ENCODE assay signal across 8 cellular contexts in the genomic region with DNA sequence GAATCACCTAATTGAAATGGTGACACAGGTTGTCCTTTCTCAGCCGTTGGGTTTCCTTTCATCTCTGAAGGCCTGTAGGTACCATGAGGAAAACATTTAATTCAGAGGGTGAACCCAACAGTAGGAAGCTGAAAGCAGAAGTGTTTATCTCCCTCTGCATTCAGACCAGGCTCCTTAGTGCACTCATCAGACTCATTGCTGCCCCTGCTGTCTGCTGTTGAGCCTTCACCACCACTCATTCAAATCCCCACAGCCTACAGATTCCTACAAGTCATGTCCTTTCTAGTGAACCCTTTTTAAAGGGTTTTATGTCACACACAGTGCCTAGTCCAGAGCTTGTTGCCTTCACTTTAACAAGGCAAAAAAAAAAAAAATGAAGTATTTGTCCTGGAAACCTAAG. TPM values are rescaled to one million over a fixed set of nuclear protein-coding genes. Genes with fewer than 3 reads are reported as not detected.
DNase-seq lines count a peak whose midpoint lies in the region; ATAC-seq, FAIRE-seq and TF ChIP-seq lines count a peak whose summit lies in the region.

No MANE protein-coding gene starts in this region.

- no peak overlapping the region for H3K27ac ChIP-seq in lung (ENCODE audit: low read depth in 1 of 2, low read length in 1 of 2)

- H3K4me3 ChIP-seq in lung = no peak overlapping the region

- peaks cover 6 to 18% of the 10 kb centered on the region in 2 donors for H3K36me3 ChIP-seq in lung (ENCODE audit: control insufficient read depth in 2 of 2, insufficient read depth in 2 of 2, low read length in 2 of 2)

- peak; percentile 89 to 90 for DNase-seq in AML-193 (lab: John Stamatoyannopoulos, UW)
- DNase-seq in GM12892 (ENCODE audit: insufficient read length) = peak; percentile 21
- peak; percentile 78 for DNase-seq in MV-4-11 (lab: John Stamatoyannopoulos, UW)
- DNase-seq in amniotic epithelial cell (ENCODE audit: low read depth) = peak; percentile 27
- no peak for DNase-seq in lung (ENCODE audit: low spot score)
- no peak for DNase-seq in COR-L47 (lab: John Stamatoyannopoulos, UW)
- no peak for DNase-seq in posterior vena cava (ENCODE audit: low spot score)

- WGBS in lung, 2 donors = 17 to 29% methylated on average over 1 of the region's 1 CpG

- no peaks in the 10 kb centered on the region for H3K4me1 ChIP-seq in lung (ENCODE audit: control insufficient read depth in 2 of 2, insufficient read depth in 2 of 2, low read length in 2 of 2)

- peak; percentile 95 for FAIRE-seq in GM12892 (lab: Jason Lieb, UNC)

- intact Hi-C loops in posterior vena cava (cut with DNase I) = no loop called here

- no peak for TF ChIP-seq CTCF in lung (IDR thresholded peaks at IDR 0.05; ENCODE audit: control extremely low read depth, extremely low read depth)

- no peaks in the 10 kb centered on the region for H3K27me3 ChIP-seq in lung (ENCODE audit: control insufficient read depth, insufficient read depth)

- no peaks in the 10 kb centered on the region for H3K9me3 ChIP-seq in lung (ENCODE audit: control insufficient read depth in 2 of 2, insufficient read depth in 1 of 2, low read length in 1 of 2)

- TF ChIP-seq POLR2A in GM12892 (IDR thresholded peaks at IDR 0.05; ENCODE audit: low read depth, low read length) = no peak

- ATAC-seq in HG02642 (IDR thresholded peaks at IDR 0.05; ENCODE audit: poor library complexity, unreplicated experiment) = peak; percentile 90
- ATAC-seq in lung (ENCODE audit: insufficient read depth, low FRiP score) = peak; percentile 69

RNA-seq across cellular contexts. Expression of a gene that starts 13.4 kb away (rescaled TPM):
- polyA plus RNA-seq in GM12892 (2012; ENCODE audit: missing spikeins) = 19.4 TPM
- total RNA-seq in lung = 10 to 100 TPM; 24.1 to 58.8 TPM
- 10 to 100 TPM in 1 of 2 donors, 1 to 10 TPM in 1; 8.8 to 13.5 TPM for polyA plus RNA-seq in lung
- 10 to 100 TPM; 26.6 to 28.6 TPM for total RNA-seq in posterior vena cava

RNA-seq across cellular contexts. Expression of a gene that starts 13.5 kb away (rescaled TPM):
- polyA plus RNA-seq in GM12892 (2012; ENCODE audit: missing spikeins) = 0.13 TPM
- total RNA-seq in lung = under 1 TPM; 0.12 to 0.60 TPM
- under 1 TPM; 0.04 to 0.06 TPM for polyA plus RNA-seq in lung
- under 1 TPM; 0.28 to 0.29 TPM for total RNA-seq in posterior vena cava

RNA-seq across cellular contexts. Expression of a gene that starts 42.2 kb away (rescaled TPM):
- polyA plus RNA-seq in GM12892 (2012; ENCODE audit: missing spikeins) = 24.0 TPM
- total RNA-seq in lung = 10 to 100 TPM; 54.8 to 71.1 TPM
- 10 to 100 TPM; 28.7 to 42.3 TPM for polyA plus RNA-seq in lung
- total RNA-seq in posterior vena cava = 10 to 100 TPM; 50.8 to 61.8 TPM

RNA-seq across cellular contexts. Expression of a gene that starts 42.3 kb away (rescaled TPM):
- polyA plus RNA-seq in GM12892 (2012; ENCODE audit: missing spikeins) = 3.8 TPM
- total RNA-seq in lung = 10 to 100 TPM; 14.2 to 30.4 TPM
- 1 to 10 TPM; 6.1 to 9.2 TPM for polyA plus RNA-seq in lung
- total RNA-seq in posterior vena cava = 1 to 10 TPM; 3.0 to 5.4 TPM

Comparison
In these comparisons a context has a peak if more than half of its experiments do, and no peak if none do; other contexts are left out.
1. DNase-seq: peak in AML-193 (2 of 2), GM12892 (single experiment), MV-4-11 (single experiment) and amniotic epithelial cell (single experiment); none in lung (single experiment), COR-L47 (single experiment) and posterior vena cava (single experiment).